ENCODE assay signal across 8 cellular contexts in genomic region chr14:105473033-105473676, GRCh38. TPM values are rescaled to one million over a fixed set of nuclear protein-coding genes. Genes with fewer than 3 reads are reported as not detected.
DNase-seq lines count a peak whose midpoint lies in the region; ATAC-seq and TF ChIP-seq lines count a peak whose summit lies in the region.

No MANE protein-coding gene starts in this region.

- H3K27ac ChIP-seq in gastroesophageal sphincter, result peak overlapping the region; percentile 54 to 99 (median 94)
- H3K27ac ChIP-seq in gastrocnemius medialis, result peak overlapping the region; percentile 4 to 69 (median 58)

- no peak for TF ChIP-seq EP300 in gastroesophageal sphincter (IDR thresholded peaks at IDR 0.05)

- H3K27me3 ChIP-seq in gastroesophageal sphincter (no peaks in the 10 kb centered on the region), gastrocnemius medialis (peaks cover 0 to 4% (median 0%) of the 10 kb centered on the region in 3 donors)

- intact Hi-C loops in gastrocnemius medialis (cut with DNase I; ENCODE audit: low total_unique reads), result no loop called here

- in situ Hi-C loops in gastrocnemius medialis (cut with MboI; ENCODE audit: low sequenced_read_pairs in 4 of 4), result no loop called here

- DNase-seq in DMS79 treated with DMSO at 0.1 percent for 48 hours (lab: John Stamatoyannopoulos, UW) (peak; percentile 82), NCI-H345 treated with DMSO at 0.1 percent for 48 hours (lab: John Stamatoyannopoulos, UW; ENCODE audit: unreplicated experiment) (peak; percentile 47), gastrocnemius medialis (no peak), hippocampal formation (lab: John Stamatoyannopoulos, UW) (no peak), HEK293T (ENCODE audit: extremely low spot score) (no peak)

- CTCF ChIA-PET in HEK293T (lab: Yijun Ruan, JAX), result interaction anchor here (1.1 to 4.2 kb wide), 2 partner anchors 8 to 17 kb away, joined by 3 to 23 read pairs; no protein-coding TSS in a partner anchor

- no peaks in the 10 kb centered on the region for H3K9me3 ChIP-seq in gastroesophageal sphincter
- H3K9me3 ChIP-seq in gastrocnemius medialis, result no peaks in the 10 kb centered on the region

- peak overlapping the region in 1 of 2 donors; percentile 98 for H3K4me3 ChIP-seq in gastroesophageal sphincter
- H3K4me3 ChIP-seq in gastrocnemius medialis, result peak overlapping the region in 3 of 4 donors; percentile 60 to 84 (median 64)

- H3K4me1 ChIP-seq in gastroesophageal sphincter, result peaks cover 3 to 95% (median 62%) of the 10 kb centered on the region in 3 donors
- H3K4me1 ChIP-seq in gastrocnemius medialis, result peaks cover 48 to 64% of the 10 kb centered on the region in 2 donors

- no CpG with 5 or more reads among the region's 7 CpGs for WGBS in gastroesophageal sphincter (ENCODE audit: low coverage in 1 of 2), 2 donors

- POLR2A ChIA-PET in HEK293T (lab: Yijun Ruan, JAX), result interaction anchor here (1.0 kb wide), 1 partner anchor 16 kb away, joined by 3 read pairs; no protein-coding TSS in a partner anchor

- TF ChIP-seq POLR2A in gastroesophageal sphincter (IDR thresholded peaks at IDR 0.05) (no peak), gastrocnemius medialis (IDR thresholded peaks at IDR 0.05) (no peak)

- TF ChIP-seq CTCF in gastroesophageal sphincter (IDR thresholded peaks at IDR 0.05) (no peak), gastrocnemius medialis (IDR thresholded peaks at IDR 0.05 in 4 of 5, conservative IDR thresholded peaks at IDR 0.05 in 1 of 5) (no peak)

- H3K36me3 ChIP-seq in gastroesophageal sphincter (peaks cover 0 to 25% of the 10 kb centered on the region in 2 donors), gastrocnemius medialis (no peaks in the 10 kb centered on the region)

- ATAC-seq in gastroesophageal sphincter, result no peak
- no peak for ATAC-seq in gastrocnemius medialis
- ATAC-seq in HG02610 (IDR thresholded peaks at IDR 0.05; ENCODE audit: unreplicated experiment), result no peak
- ATAC-seq in GM18498 (IDR thresholded peaks at IDR 0.05; ENCODE audit: unreplicated experiment), result no peak

TF ChIP-seq in HEK293T, 16 proteins besides CTCF, POLR2A, EP300 and RAD21:
- TF ChIP-seq PKNOX1 (IDR thresholded peaks at IDR 0.05), result no peak
- no peak for TF ChIP-seq SUZ12 (IDR thresholded peaks at IDR 0.05)
- TF ChIP-seq ARNT (IDR thresholded peaks at IDR 0.05), result no peak
- TF ChIP-seq LEF1 (IDR thresholded peaks at IDR 0.05; ENCODE audit: borderline replicate concordance), result no peak
- TF ChIP-seq BHLHE40 (IDR thresholded peaks at IDR 0.05; ENCODE audit: borderline replicate concordance), result no peak
- TF ChIP-seq FOXK2 (IDR thresholded peaks at IDR 0.05), result no peak
- TF ChIP-seq ELF4 (IDR thresholded peaks at IDR 0.05), result no peak
- TF ChIP-seq ZNF384 (IDR thresholded peaks at IDR 0.05), result no peak
- no peak for TF ChIP-seq HDGF (IDR thresholded peaks at IDR 0.05; ENCODE audit: borderline replicate concordance)
- TF ChIP-seq NFRKB (IDR thresholded peaks at IDR 0.05), result no peak
- no peak for TF ChIP-seq CTBP1 (IDR thresholded peaks at IDR 0.05; ENCODE audit: borderline replicate concordance)
- no peak for TF ChIP-seq FOXA1 (IDR thresholded peaks at IDR 0.05)

RNA-seq across cellular contexts. Expression of gene CRIP2, which starts 1.5 kb away (rescaled TPM):
- total RNA-seq in gastroesophageal sphincter, result 100 to 1,000 TPM; 165 to 518 (median 343) TPM
- total RNA-seq in gastrocnemius medialis, result 10 to 100 TPM; 31.4 to 47.1 (median 38.8) TPM

RNA-seq across cellular contexts. Expression of gene CRIP1, which starts 13.5 kb away (rescaled TPM):
- 10 to 100 TPM; 11.2 to 57.9 (median 34.2) TPM for total RNA-seq in gastroesophageal sphincter
- 1 to 10 TPM; 2.6 to 7.6 (median 5.3) TPM for total RNA-seq in gastrocnemius medialis

RNA-seq across cellular contexts. Expression of gene TEDC1, which starts 17.9 kb away (rescaled TPM):
- 1 to 10 TPM; 4.6 to 7.9 (median 5.4) TPM for total RNA-seq in gastroesophageal sphincter
- 1 to 10 TPM in 2 of 4 donors, under 1 TPM in 2; 0.97 to 4.2 (median 2.2) TPM for total RNA-seq in gastrocnemius medialis

RNA-seq across cellular contexts. Expression of gene TMEM121, which starts 53.2 kb away (rescaled TPM):
- 1 to 10 TPM; 3.9 to 6.7 (median 5.2) TPM for total RNA-seq in gastroesophageal sphincter
- 1 to 10 TPM in 2 of 4 donors, not detected in 2; 1.1 to 1.2 TPM for total RNA-seq in gastrocnemius medialis

RNA-seq across cellular contexts. Expression of gene MTA1, which starts 53.5 kb away (rescaled TPM):
- total RNA-seq in gastroesophageal sphincter (10 to 100 TPM; 48.0 to 83.5 (median 58.7) TPM), gastrocnemius medialis (10 to 100 TPM; 18.2 to 30.8 (median 28.2) TPM)

Comparison
In these comparisons a context has a peak if more than half of its experiments do, and no peak if none do; other contexts are left out.
1. DNase-seq: peak in DMS79 treated with DMSO at 0.1 percent for 48 hours (single experiment) and NCI-H345 treated with DMSO at 0.1 percent for 48 hours (single experiment); none in gastrocnemius medialis (0 of 2), hippocampal formation (0 of 2) and HEK293T (single experiment).